In genomic region chr6:116157391-116157790, GRCh38 we compare ENCODE assay signal across 35 cellular contexts. TPM values are rescaled to one million over a fixed set of nuclear protein-coding genes. Genes with fewer than 3 reads are reported as not detected.
"Had no signal": no experiment of that assay in that cellular context is flagged by ENCODE, and none has a peak within 500 bp of the region (broad histone marks: within the 10 kb centered on the region; RNA-seq: fewer than 3 reads in every experiment).

No MANE protein-coding gene starts in this region.

- H3K27ac ChIP-seq: brain microvascular endothelial cell, colonic mucosa, gastroesophageal sphincter had no signal

- H3K4me1 ChIP-seq: colonic mucosa had no signal

- H3K4me3 Mint-ChIP-seq: activated CD4-positive, alpha-beta memory T cell treated with anti-CD3 and anti-CD28 coated beads for 36 hours; activated CD4-positive, alpha-beta T cell treated with anti-CD3 and anti-CD28 coated beads for 36 hours; activated CD4-positive, alpha-beta T cell treated with anti-CD3 and anti-CD28 coated beads, Interleukin-2, amount 10 ng/mL, durations not matched to agents 24 days and 14 days; activated CD8-positive, alpha-beta memory T cell treated with anti-CD3 and anti-CD28 coated beads, Interleukin-2, amount 10 ng/mL, durations not matched to agents 7 days and 5 days; activated CD8-positive, alpha-beta T cell treated with anti-CD3 and anti-CD28 coated beads, Interleukin-2, amount 10 ng/mL, durations not matched to agents 7 days and 5 days; activated naive CD4-positive, alpha-beta T cell treated with anti-CD3 and anti-CD28 coated beads for 36 hours; activated naive CD4-positive, alpha-beta T cell treated with anti-CD3 and anti-CD28 coated beads, Interleukin-2, amount 50 U/mL, for 24 hours; activated naive CD8-positive, alpha-beta T cell treated with anti-CD3 and anti-CD28 coated beads, Interleukin-2, amount 10 ng/mL, durations not matched to agents 7 days and 5 days; activated T-helper 1 cell treated with anti-CD3 and anti-CD28 coated beads, Interleukin-12 subunit alpha, Interleukin-12 subunit beta, Interleukin-2, Interleukin-4 antibody, amounts not matched to agents 30 ng/mL and 10 ng/mL and 1 ng/mL, durations not matched to agents 14 hours and 24 hours and 36 hours; dendritic cell treated with granulocyte-macrophage colony-stimulating factor and Interleukin-4, amounts not matched to agents 40 ng/mL and 50 ng/mL, for 4 days; endodermal cell had no signal

- H3K27me3 ChIP-seq: brain microvascular endothelial cell, colonic mucosa, dorsolateral prefrontal cortex, gastroesophageal sphincter had no signal

- H3K27me3 Mint-ChIP-seq: activated CD4-positive, alpha-beta memory T cell treated with anti-CD3 and anti-CD28 coated beads for 36 hours; activated CD4-positive, alpha-beta T cell treated with anti-CD3 and anti-CD28 coated beads for 36 hours; activated CD4-positive, alpha-beta T cell treated with anti-CD3 and anti-CD28 coated beads, Interleukin-2, amount 10 ng/mL, durations not matched to agents 24 days and 14 days; activated CD8-positive, alpha-beta memory T cell treated with anti-CD3 and anti-CD28 coated beads, Interleukin-2, amount 10 ng/mL, durations not matched to agents 7 days and 5 days; activated naive CD4-positive, alpha-beta T cell treated with anti-CD3 and anti-CD28 coated beads, Interleukin-2, amount 50 U/mL, for 24 hours; activated naive CD8-positive, alpha-beta T cell treated with anti-CD3 and anti-CD28 coated beads, Interleukin-2, amount 10 ng/mL, durations not matched to agents 7 days and 5 days; dendritic cell treated with granulocyte-macrophage colony-stimulating factor and Interleukin-4, amounts not matched to agents 40 ng/mL and 50 ng/mL, for 4 days had no signal

- H3K9me3 Mint-ChIP-seq: activated CD4-positive, alpha-beta T cell treated with anti-CD3 and anti-CD28 coated beads, Interleukin-2, amount 10 ng/mL, durations not matched to agents 24 days and 14 days; activated T-helper 1 cell treated with anti-CD3 and anti-CD28 coated beads, Interleukin-12 subunit alpha, Interleukin-12 subunit beta, Interleukin-2, Interleukin-4 antibody, amounts not matched to agents 30 ng/mL and 10 ng/mL and 1 ng/mL, durations not matched to agents 14 hours and 24 hours and 36 hours; dendritic cell treated with granulocyte-macrophage colony-stimulating factor and Interleukin-4, amounts not matched to agents 40 ng/mL and 50 ng/mL, for 4 days had no signal

- H3K27ac Mint-ChIP-seq: activated CD4-positive, alpha-beta memory T cell treated with anti-CD3 and anti-CD28 coated beads for 36 hours; activated CD4-positive, alpha-beta T cell treated with anti-CD3 and anti-CD28 coated beads for 36 hours; activated CD4-positive, alpha-beta T cell treated with anti-CD3 and anti-CD28 coated beads, Interleukin-2, amount 10 ng/mL, durations not matched to agents 24 days and 14 days; activated CD8-positive, alpha-beta memory T cell treated with anti-CD3 and anti-CD28 coated beads, Interleukin-2, amount 10 ng/mL, durations not matched to agents 7 days and 5 days; activated CD8-positive, alpha-beta T cell treated with anti-CD3 and anti-CD28 coated beads, Interleukin-2, amount 10 ng/mL, durations not matched to agents 7 days and 5 days; activated naive CD4-positive, alpha-beta T cell treated with anti-CD3 and anti-CD28 coated beads for 36 hours; activated naive CD4-positive, alpha-beta T cell treated with anti-CD3 and anti-CD28 coated beads, Interleukin-2, amount 50 U/mL, for 24 hours; activated naive CD8-positive, alpha-beta T cell treated with anti-CD3 and anti-CD28 coated beads, Interleukin-2, amount 10 ng/mL, durations not matched to agents 7 days and 5 days; activated T-helper 1 cell treated with anti-CD3 and anti-CD28 coated beads, Interleukin-12 subunit alpha, Interleukin-12 subunit beta, Interleukin-2, Interleukin-4 antibody, amounts not matched to agents 30 ng/mL and 10 ng/mL and 1 ng/mL, durations not matched to agents 14 hours and 24 hours and 36 hours; activated T-helper 2 cell treated with anti-CD3 and anti-CD28 coated beads, Interferon-gamma antibody, Interleukin-2, Interleukin-4, amounts not matched to agents 10 μg/mL and 5 μg/mL and 100 μg/mL, durations not matched to agents 14 hours and 24 hours and 36 hours; dendritic cell treated with granulocyte-macrophage colony-stimulating factor and Interleukin-4, amounts not matched to agents 40 ng/mL and 50 ng/mL, for 4 days; endodermal cell had no signal

- H3K4me1 Mint-ChIP-seq: activated CD4-positive, alpha-beta T cell treated with anti-CD3 and anti-CD28 coated beads for 36 hours; activated CD4-positive, alpha-beta T cell treated with anti-CD3 and anti-CD28 coated beads, Interleukin-2, amount 10 ng/mL, durations not matched to agents 24 days and 14 days; activated CD8-positive, alpha-beta memory T cell treated with anti-CD3 and anti-CD28 coated beads, Interleukin-2, amount 10 ng/mL, durations not matched to agents 7 days and 5 days; activated naive CD8-positive, alpha-beta T cell treated with anti-CD3 and anti-CD28 coated beads, Interleukin-2, amount 10 ng/mL, durations not matched to agents 7 days and 5 days had no signal

- H3K9me3 ChIP-seq: colonic mucosa, gastroesophageal sphincter had no signal

- H3K4me3 ChIP-seq: colonic mucosa, dorsolateral prefrontal cortex, gastroesophageal sphincter had no signal

- DNase-seq: activated CD4-positive, alpha-beta memory T cell treated with anti-CD3 and anti-CD28 coated beads for 36 hours; activated CD4-positive, alpha-beta T cell treated with anti-CD3 and anti-CD28 coated beads for 36 hours; activated CD4-positive, alpha-beta T cell treated with anti-CD3 and anti-CD28 coated beads, Interleukin-2, amount 10 ng/mL, durations not matched to agents 24 days and 14 days; activated CD4-positive, CD25-positive, alpha-beta regulatory T cell; activated CD4-positive, CD25-positive, alpha-beta regulatory T cell treated with anti-CD3 and anti-CD28 coated beads, Interleukin-2, amount 50 U/mL, for 72 hours; activated CD8-positive, alpha-beta memory T cell treated with anti-CD3 and anti-CD28 coated beads, Interleukin-2, amount 10 ng/mL, durations not matched to agents 7 days and 5 days; activated CD8-positive, alpha-beta memory T cell treated with anti-CD3 and anti-CD28 coated beads, Interleukin-2, amount 50 U/mL, for 4 hours; activated CD8-positive, alpha-beta T cell treated with anti-CD3 and anti-CD28 coated beads, Interleukin-2, amount 10 ng/mL, durations not matched to agents 7 days and 5 days; activated effector memory CD4-positive, alpha-beta T cell treated with anti-CD3 and anti-CD28 coated beads, Interleukin-2, amount 50 U/mL, for 16 hours; activated naive CD4-positive, alpha-beta T cell treated with anti-CD3 and anti-CD28 coated beads for 36 hours; activated naive CD8-positive, alpha-beta T cell treated with anti-CD3 and anti-CD28 coated beads, Interleukin-2, amount 10 ng/mL, durations not matched to agents 7 days and 5 days; activated T-cell treated with anti-CD3 and anti-CD28 coated beads, Interleukin-2, amount 50 U/mL, for 1 hour; activated T-cell treated with anti-CD3 and anti-CD28 coated beads, Interleukin-2, amount 50 U/mL, for 48 hours; amniotic stem cell; anterior cingulate cortex; brain microvascular endothelial cell; colonic mucosa; dorsolateral prefrontal cortex; effector memory CD4-positive, alpha-beta T cell; endodermal cell; foreskin melanocyte; T-helper 1 cell; T-helper 2 cell had no signal

- ATAC-seq: activated CD4-positive, alpha-beta T cell treated with anti-CD3 and anti-CD28 coated beads for 36 hours; activated CD8-positive, alpha-beta memory T cell treated with anti-CD3 and anti-CD28 coated beads, Interleukin-2, amount 10 ng/mL, durations not matched to agents 7 days and 5 days; activated CD8-positive, alpha-beta T cell treated with anti-CD3 and anti-CD28 coated beads, Interleukin-2, amount 10 ng/mL, durations not matched to agents 7 days and 5 days; esophagus mucosa; gastroesophageal sphincter had no signal

- FAIRE-seq: astrocyte had no signal

- H3K36me3 ChIP-seq: brain microvascular endothelial cell, colonic mucosa, gastroesophageal sphincter had no signal

RNA-seq across cellular contexts. Expression of gene COL10A1, which starts 31.5 kb away (rescaled TPM):
- total RNA-seq: activated CD4-positive, alpha-beta memory T cell treated with anti-CD3 and anti-CD28 coated beads for 36 hours; activated CD4-positive, alpha-beta T cell treated with anti-CD3 and anti-CD28 coated beads for 36 hours; activated CD4-positive, alpha-beta T cell treated with anti-CD3 and anti-CD28 coated beads, Interleukin-2, amount 10 ng/mL, durations not matched to agents 24 days and 14 days; activated CD8-positive, alpha-beta memory T cell treated with anti-CD3 and anti-CD28 coated beads for 36 hours; activated CD8-positive, alpha-beta memory T cell treated with anti-CD3 and anti-CD28 coated beads, Interleukin-2, amount 10 ng/mL, durations not matched to agents 7 days and 5 days; activated CD8-positive, alpha-beta T cell treated with anti-CD3 and anti-CD28 coated beads, Interleukin-2, amount 10 ng/mL, durations not matched to agents 7 days and 5 days; activated naive CD4-positive, alpha-beta T cell treated with anti-CD3 and anti-CD28 coated beads for 36 hours; activated naive CD8-positive, alpha-beta T cell treated with anti-CD3 and anti-CD28 coated beads, Interleukin-2, amount 10 ng/mL, durations not matched to agents 7 days and 5 days; activated T-helper 1 cell treated with anti-CD3 and anti-CD28 coated beads, Interleukin-12 subunit alpha, Interleukin-12 subunit beta, Interleukin-2, Interleukin-4 antibody, amounts not matched to agents 30 ng/mL and 10 ng/mL and 1 ng/mL, durations not matched to agents 14 hours and 24 hours and 36 hours; activated T-helper 2 cell treated with anti-CD3 and anti-CD28 coated beads, Interferon-gamma antibody, Interleukin-2, Interleukin-4, amounts not matched to agents 10 μg/mL and 5 μg/mL and 100 μg/mL, durations not matched to agents 14 hours and 24 hours and 36 hours; astrocyte; bronchial epithelial cell; colonic mucosa; endodermal cell; epithelial cell of proximal tubule; esophagus mucosa; gastroesophageal sphincter; glomerular endothelial cell had no signal
- polyA plus RNA-seq: adipose tissue had no signal
